7 cellular contexts compared by ENCODE assay signal in the genomic region with DNA sequence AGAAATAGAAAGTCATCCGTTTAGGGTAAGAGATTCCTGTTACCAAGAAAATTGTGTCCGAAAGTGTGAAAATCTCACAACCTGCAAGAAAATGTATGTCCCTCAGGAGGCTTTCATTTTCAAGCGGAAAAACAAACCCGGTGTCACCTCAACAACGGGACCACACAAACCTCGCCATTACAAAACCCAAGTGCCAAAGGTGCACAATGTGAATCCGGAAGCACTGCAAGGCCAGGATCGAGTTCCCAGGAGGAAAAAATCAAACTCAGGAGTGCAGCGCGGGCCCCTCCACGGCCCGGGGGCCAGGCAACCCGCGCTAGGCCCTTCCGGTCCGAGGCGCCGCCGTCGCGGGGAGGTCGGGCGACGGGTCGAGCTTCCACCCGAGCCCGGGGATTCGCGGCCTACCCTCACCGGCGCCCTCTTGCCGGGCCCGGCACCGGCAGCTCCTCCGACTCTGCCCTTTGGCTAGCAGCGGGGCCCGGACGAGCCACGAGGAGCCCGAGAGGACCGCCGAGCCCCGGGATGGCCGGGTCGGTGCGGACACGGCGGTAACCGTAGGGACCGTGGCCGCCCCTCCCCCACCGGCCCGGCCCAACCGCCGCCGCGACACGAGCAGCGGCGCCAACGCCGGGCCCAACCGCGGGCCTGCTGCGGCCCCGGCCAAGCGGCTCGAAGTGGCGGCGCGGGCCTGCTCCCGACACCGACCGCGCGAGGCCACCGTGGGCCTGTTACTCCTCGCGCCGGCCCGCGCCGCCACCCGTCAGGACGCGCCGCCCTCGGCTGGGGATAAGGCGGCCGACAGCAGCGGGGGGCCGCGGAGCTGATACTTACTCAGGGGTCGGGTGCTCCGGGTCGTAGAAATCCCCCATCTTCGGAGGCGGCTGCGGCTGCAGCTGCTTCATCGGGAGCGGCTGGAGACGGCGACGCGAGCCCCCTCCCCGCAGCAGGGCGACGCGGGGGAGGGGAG. TPM values are rescaled to one million over a fixed set of nuclear protein-coding genes. Genes with fewer than 3 reads are reported as not detected.
DNase-seq lines count a peak whose midpoint lies in the region; ATAC-seq and TF ChIP-seq lines count a peak whose summit lies in the region.

No MANE protein-coding gene starts in this region.

- H3K4me1 ChIP-seq in mononuclear cell (ENCODE audit: insufficient read depth, low read length): peaks cover 56% of the 10 kb centered on the region

- peak overlapping the region; percentile 96 for H3K4me3 ChIP-seq in mononuclear cell (ENCODE audit: low read length)

- H3K36me3 Mint-ChIP-seq in endothelial cell (ENCODE audit: low read depth, unreplicated experiment): peaks cover 15% of the 10 kb centered on the region

- DNase-seq in NCI-H2171 (lab: John Stamatoyannopoulos, UW) (peak; percentile 32), endothelial cell (ENCODE audit: low spot score) (peak; percentile 53)
- DNase-seq in activated CD8-positive, alpha-beta memory T cell treated with anti-CD3 and anti-CD28 coated beads, Interleukin-2, amount 50 U/mL, for 4 hours: peak; percentile 56
- DNase-seq in stimulated activated CD8-positive, alpha-beta memory T cell treated with anti-CD3 and anti-CD28 coated beads, Interleukin-15, amount 100 ng/mL, for 48 hours (ENCODE audit: low read depth in 2 of 2): peak; percentile 20 to 33

- no peaks in the 10 kb centered on the region for H3K9me3 ChIP-seq in mononuclear cell (ENCODE audit: low read depth, low read length)

- H3K27me3 Mint-ChIP-seq in endothelial cell (ENCODE audit: unreplicated experiment): peaks cover 10% of the 10 kb centered on the region

- no peaks in the 10 kb centered on the region for H3K27me3 ChIP-seq in mononuclear cell (ENCODE audit: insufficient read depth, low read length)

- H3K4me1 Mint-ChIP-seq in endothelial cell (ENCODE audit: unreplicated experiment): peaks cover 30% of the 10 kb centered on the region

- no peaks in the 10 kb centered on the region for H3K9me3 Mint-ChIP-seq in endothelial cell (ENCODE audit: unreplicated experiment)

- peak; percentile 28 for ATAC-seq in GM18517 (IDR thresholded peaks at IDR 0.05; ENCODE audit: unreplicated experiment)
- peak; percentile 29 for ATAC-seq in HG02678 (IDR thresholded peaks at IDR 0.05; ENCODE audit: unreplicated experiment)

- no peak for TF ChIP-seq CTCF in endothelial cell (IDR thresholded peaks at IDR 0.05; ENCODE audit: unreplicated experiment)

- peak overlapping the region; percentile 98 for H3K27ac Mint-ChIP-seq in endothelial cell (ENCODE audit: unreplicated experiment)

- H3K4me3 Mint-ChIP-seq in endothelial cell (ENCODE audit: unreplicated experiment): peak overlapping the region; percentile 100

RNA-seq across cellular contexts. Expression of a gene that starts 0.6 kb away (rescaled TPM):
- total RNA-seq in endothelial cell (ENCODE audit: unreplicated experiment): 51.4 TPM
- total RNA-seq in mononuclear cell: 121 TPM

Comparison
In these comparisons a context has a peak if more than half of its experiments do, and no peak if none do; other contexts are left out.
1. Peak in every context shown above with its lines: DNase-seq, ATAC-seq and H3K4me3 ChIP-seq.